8 cellular contexts compared by ENCODE assay signal in the genomic region with DNA sequence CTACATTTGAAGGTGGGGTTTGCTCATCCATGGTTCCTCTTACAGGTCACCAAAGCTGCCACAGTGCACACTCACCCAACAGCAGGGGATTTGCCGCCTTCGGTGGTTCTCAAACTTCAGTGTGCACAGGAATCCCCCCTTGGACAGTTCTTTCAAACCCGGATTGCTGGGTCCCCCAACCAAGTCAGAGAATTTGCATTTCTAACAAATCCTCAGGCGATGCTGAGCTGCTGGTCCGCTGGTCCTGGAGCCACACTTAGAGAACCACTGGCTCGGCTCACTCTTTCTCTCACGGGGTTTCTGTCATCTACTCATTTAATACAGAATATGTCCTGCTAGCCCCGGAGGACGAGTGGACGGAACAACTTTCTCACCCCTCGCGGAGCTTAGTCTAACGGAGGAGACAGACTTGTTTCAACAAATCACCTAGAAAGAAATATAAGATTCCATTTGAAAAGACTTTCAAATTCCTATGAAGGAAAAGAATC. TPM values are rescaled to one million over a fixed set of nuclear protein-coding genes. Genes with fewer than 3 reads are reported as not detected.
A peak's percentile ranks its signal among the peaks of the same experiment; 100 is the strongest.
DNase-seq lines count a peak whose midpoint lies in the region; ATAC-seq, FAIRE-seq and TF ChIP-seq lines count a peak whose summit lies in the region.

No MANE protein-coding gene starts in this region.

- peak; percentile 17 for TF ChIP-seq CTCF in CD4-positive, alpha-beta T cell (IDR thresholded peaks at IDR 0.05)
- peak; percentile 41; the same call in 1 of the 2 replicates for TF ChIP-seq CTCF in PC-9 (conservative IDR thresholded peaks at IDR 0.05)
- no peak for TF ChIP-seq CTCF in pancreas (IDR thresholded peaks at IDR 0.05)

- H4K20me1 ChIP-seq in PC-9 (ENCODE audit: insufficient read depth), result no peaks in the 10 kb centered on the region

- H3K27ac Mint-ChIP-seq in CD4-positive, alpha-beta T cell, result peak overlapping the region; percentile 95

- WGBS in pancreas, 2 donors, result 31 to 40% methylated on average over 13 of the region's 13 CpGs

- H3K4me3 ChIP-seq in PC-9, result no peak overlapping the region
- peak overlapping the region in 2 of 4 donors; percentile 50 for H3K4me3 ChIP-seq in pancreas

- no peak overlapping the region for H2AFZ ChIP-seq in PC-9

- no peaks in the 10 kb centered on the region for H3K9me3 ChIP-seq in CD4-positive, alpha-beta T cell (ENCODE audit: control insufficient read depth, low read length)
- no peaks in the 10 kb centered on the region for H3K9me3 ChIP-seq in PC-9 (ENCODE audit: insufficient read depth, low read depth)
- no peaks in the 10 kb centered on the region for H3K9me3 ChIP-seq in pancreas

- peaks cover 22% of the 10 kb centered on the region for H3F3A ChIP-seq in PC-9 (ENCODE audit: insufficient read depth, low read depth)

- H3K27ac ChIP-seq in CD4-positive, alpha-beta T cell (ENCODE audit: low read depth, low read length), result peak overlapping the region; percentile 93
- H3K27ac ChIP-seq in PC-9 (no peak overlapping the region), epithelial cell of prostate (peak overlapping the region; percentile 90), pancreas (peak overlapping the region; percentile 96 to 97 (median 96))

- peak overlapping the region; percentile 83 for H3K4me2 ChIP-seq in PC-9

- no peaks in the 10 kb centered on the region for H3K27me3 Mint-ChIP-seq in CD4-positive, alpha-beta T cell

- H3K4me1 ChIP-seq in PC-9 (replicated peaks; ENCODE audit: insufficient read depth), result peaks cover 50% of the 10 kb centered on the region
- peaks cover 14 to 27% (median 26%) of the 10 kb centered on the region in 3 donors for H3K4me1 ChIP-seq in pancreas

- H3K4me3 Mint-ChIP-seq in CD4-positive, alpha-beta T cell, result peak overlapping the region; percentile 91

- H3K4me1 Mint-ChIP-seq in CD4-positive, alpha-beta T cell (ENCODE audit: low read depth), result peaks cover 79% of the 10 kb centered on the region

- DNase-seq in CD4-positive, alpha-beta T cell, result no peak
- DNase-seq in PC-9, result no peak
- no peak for DNase-seq in epithelial cell of prostate (ENCODE audit: low read depth, low spot score)
- DNase-seq in pancreas, result no peak
- no peak for DNase-seq in stimulated activated CD8-positive, alpha-beta memory T cell treated with anti-CD3 and anti-CD28 coated beads, Interleukin-4, amount 100 ng/mL, for 48 hours
- DNase-seq in AG20443 (ENCODE audit: low spot score), result no peak
- no peak for DNase-seq in HPDE6-E6E7 (ENCODE audit: extremely low spot score)

- CTCF ChIA-PET in CD4-positive, alpha-beta T cell (lab: Charles Lee), result interaction anchor here (0.8 to 6.9 kb wide), 23 partner anchors 16 to 883 kb away, joined by 3 to 115 read pairs (median 6); partner anchors contain the start of gene ZFP36L1
- CTCF ChIA-PET in PC-9 (lab: Charles Lee), result interaction anchor here (0.7 to 1.6 kb wide), 7 partner anchors 8 to 934 kb away, joined by 3 to 7 read pairs (median 4); no protein-coding TSS in a partner anchor

- BruUV-seq in PC-9 (replicated peaks; lab: Mats Ljungman, UMichigan), result no TSS peak

- ATAC-seq in CD4-positive, alpha-beta T cell (ENCODE audit: poor library complexity), result no peak
- no peak for ATAC-seq in pancreas
- no peak for ATAC-seq in HG02981 (IDR thresholded peaks at IDR 0.05; ENCODE audit: unreplicated experiment)

- H3K9me3 Mint-ChIP-seq in CD4-positive, alpha-beta T cell, result no peaks in the 10 kb centered on the region

- no peaks in the 10 kb centered on the region for H3K36me3 Mint-ChIP-seq in CD4-positive, alpha-beta T cell (ENCODE audit: low read depth)

- H3K79me2 ChIP-seq in PC-9 (ENCODE audit: low read depth), result peaks cover 9% of the 10 kb centered on the region

- intact Hi-C loops in CD4-positive, alpha-beta T cell (cut with DNase I, micrococcal nuclease), result loop anchor here (1.0 to 5.0 kb wide), 6 partner anchors 21 to 980 kb away; no protein-coding TSS in a partner anchor
- intact Hi-C loops in PC-9 (cut with micrococcal nuclease; ENCODE audit: unreplicated experiment) (loop anchor here (1.0 to 5.0 kb wide), 8 partner anchors 24 to 980 kb away; partner anchors contain the start of gene ZFP36L1), pancreas (cut with DNase I) (loop anchor here in 2 of 3 donors (5.0 to 10.0 kb wide), 2 partner anchors 572 to 885 kb away; no protein-coding TSS in a partner anchor)

- POLR2A ChIA-PET in CD4-positive, alpha-beta T cell (lab: Charles Lee), result interaction anchor here (0.9 to 17.9 kb wide), 18 partner anchors 14 to 883 kb away, joined by 3 to 816 read pairs (median 5); partner anchors contain the start of gene ZFP36L1
- POLR2A ChIA-PET in PC-9 (lab: Charles Lee; ENCODE audit: unreplicated experiment), result interaction anchor here (0.6 kb wide), 1 partner anchor 290 kb away, joined by 4 read pairs; no protein-coding TSS in a partner anchor

- H3K9me2 ChIP-seq in PC-9 (ENCODE audit: insufficient read depth), result no peaks in the 10 kb centered on the region

- no peaks in the 10 kb centered on the region for H3K27me3 ChIP-seq in CD4-positive, alpha-beta T cell (ENCODE audit: control insufficient read depth, insufficient read depth, low read length)
- H3K27me3 ChIP-seq in PC-9 (ENCODE audit: insufficient read depth, low read depth), result no peaks in the 10 kb centered on the region
- H3K27me3 ChIP-seq in pancreas, result no peaks in the 10 kb centered on the region

- no peak for FAIRE-seq in pancreas (lab: Jason Lieb, UNC)

- H3K36me3 ChIP-seq in PC-9 (ENCODE audit: low read depth), result no peaks in the 10 kb centered on the region
- H3K36me3 ChIP-seq in pancreas, result no peaks in the 10 kb centered on the region

RNA-seq across cellular contexts. Expression of gene ZFP36L1, which starts 24.1 kb away (rescaled TPM):
- total RNA-seq in CD4-positive, alpha-beta T cell, result 100 to 1,000 TPM; 254 to 258 TPM
- total RNA-seq in PC-9 (2021), result 179 and 237 TPM in 2 replicates
- total RNA-seq in pancreas, result 100 to 1,000 TPM; 121 to 310 (median 212) TPM
- polyA plus RNA-seq in pancreas, result 100 to 1,000 TPM in 1 of 2 donors, 10 to 100 TPM in 1; 63.7 to 150 TPM

Comparison
In these comparisons a context has a peak if more than half of its experiments do, and no peak if none do; other contexts are left out.
1. CTCF ChIP-seq: peak in CD4-positive, alpha-beta T cell (single experiment) and PC-9 (single experiment); none in pancreas (0 of 4).